In the genomic region with DNA sequence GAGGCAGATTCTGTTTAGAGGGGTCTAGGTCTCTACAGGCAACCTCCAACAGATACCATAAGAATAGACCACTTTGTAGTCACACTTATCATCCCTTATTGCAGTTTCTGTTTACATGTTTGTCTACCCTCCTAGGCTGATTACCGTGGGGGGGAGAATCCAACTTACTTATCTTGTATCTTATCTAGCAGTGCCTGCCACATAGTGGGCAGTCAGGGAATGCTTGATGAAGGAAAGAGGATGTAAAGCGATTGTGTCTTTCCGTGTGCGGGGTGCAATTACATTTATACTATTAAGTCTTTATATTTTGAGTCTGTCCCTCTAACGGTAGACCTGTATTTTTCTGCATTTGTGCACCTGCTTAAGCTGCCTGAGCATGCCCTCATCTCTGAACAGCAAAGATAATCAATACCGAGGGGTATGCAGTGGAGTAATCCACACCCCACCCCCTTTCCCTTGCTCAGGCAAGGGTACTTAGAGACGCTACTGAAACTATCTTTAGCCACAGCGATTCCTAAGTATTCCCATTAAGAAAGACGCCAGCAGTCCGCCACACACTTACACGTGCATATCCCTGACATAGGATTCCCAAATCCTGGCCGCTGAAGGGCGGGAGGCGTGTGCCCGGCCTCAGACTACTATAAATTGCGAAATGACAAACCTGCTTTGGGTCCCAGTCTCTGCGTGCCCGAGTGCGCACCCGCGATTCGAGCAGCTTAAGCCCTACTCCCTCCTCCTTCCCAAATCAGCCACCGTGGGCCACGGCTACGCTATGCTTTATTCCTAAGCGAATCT, we compare ENCODE assay signal across 7 cellular contexts. TPM values are rescaled to one million over a fixed set of nuclear protein-coding genes. Genes with fewer than 3 reads are reported as not detected.
A peak's percentile ranks its signal among the peaks of the same experiment; 100 is the strongest.
DNase-seq lines count a peak whose midpoint lies in the region; ATAC-seq, FAIRE-seq and TF ChIP-seq lines count a peak whose summit lies in the region.

No MANE protein-coding gene starts in this region.

- intact Hi-C loops in kidney (cut with DNase I), result no loop called here

- peaks cover 14 to 15% of the 10 kb centered on the region in 2 donors for H3K4me1 ChIP-seq in kidney (ENCODE audit: control insufficient read depth in 1 of 2, insufficient read depth in 1 of 2, low read depth in 1 of 2, low read length in 2 of 2)
- peaks cover 10 to 28% of the 10 kb centered on the region in 2 donors for H3K4me1 ChIP-seq in thoracic aorta (ENCODE audit: control insufficient read depth in 1 of 2, low read depth in 2 of 2)

- H3K9ac ChIP-seq in kidney (ENCODE audit: low read length in 2 of 2), result peak overlapping the region; percentile 50 to 81

- peaks cover 19% of the 10 kb centered on the region for H3K27me3 ChIP-seq in thoracic aorta (replicated peaks; ENCODE audit: insufficient read depth)

- no peak for FAIRE-seq in kidney (lab: Jason Lieb, UNC)

- TF ChIP-seq POLR2A in GM18505 (IDR thresholded peaks at IDR 0.05; ENCODE audit: borderline replicate concordance, extremely low read depth, insufficient read depth, insufficient read length), result no peak

- H3K36me3 ChIP-seq in kidney (ENCODE audit: control insufficient read depth in 1 of 2, insufficient read depth in 2 of 2, low read length in 2 of 2) (peaks cover 3 to 12% of the 10 kb centered on the region in 2 donors), thoracic aorta (peaks cover 6% of the 10 kb centered on the region)

- TF ChIP-seq CTCF in kidney (IDR thresholded peaks at IDR 0.05; ENCODE audit: borderline replicate concordance, extremely low read depth, insufficient read depth) (no peak), thoracic aorta (IDR thresholded peaks at IDR 0.05) (no peak)

- DNase-seq in Jurkat, Clone E6-1 (ENCODE audit: low read depth, low spot score), result no peak
- DNase-seq in kidney (no peak), thoracic aorta (ENCODE audit: low spot score) (no peak), OCI-M2 (lab: John Stamatoyannopoulos, UW; ENCODE audit: unreplicated experiment) (no peak)

- H3K4me3 ChIP-seq in Jurkat, Clone E6-1 (ENCODE audit: low read length), result peak overlapping the region; percentile 93
- H3K4me3 ChIP-seq in kidney (ENCODE audit: low read length in 2 of 2) (peak overlapping the region; percentile 81 to 91), thoracic aorta (peak overlapping the region; percentile 92)

- no peaks in the 10 kb centered on the region for H3K9me3 ChIP-seq in kidney (ENCODE audit: control insufficient read depth in 1 of 2, low read length in 2 of 2)
- no peaks in the 10 kb centered on the region for H3K9me3 ChIP-seq in thoracic aorta

- H3K27ac ChIP-seq in angular gyrus (ENCODE audit: low read depth, low read length), result peak overlapping the region; percentile 75
- peak overlapping the region; percentile 85 to 94 for H3K27ac ChIP-seq in kidney (ENCODE audit: low read depth in 2 of 2, low read length in 2 of 2)
- peak overlapping the region; percentile 81 to 89 for H3K27ac ChIP-seq in thoracic aorta

- ATAC-seq in GM18505 (IDR thresholded peaks at IDR 0.05; ENCODE audit: unreplicated experiment), result peak; percentile 20
- ATAC-seq in thoracic aorta (ENCODE audit: insufficient number of reproducible peaks, low FRiP score, low read depth), result peak; percentile 54
- no peak for ATAC-seq in HG03442 (IDR thresholded peaks at IDR 0.05; ENCODE audit: unreplicated experiment)

RNA-seq across cellular contexts. Expression of a gene that starts 0.6 kb away (rescaled TPM):
- 88.6 TPM for polyA plus RNA-seq in Jurkat, Clone E6-1 (2012; ENCODE audit: insufficient read depth, insufficient read length)
- total RNA-seq in kidney (36.8 TPM), thoracic aorta (10 to 100 TPM; 28.8 to 41.3 TPM)
- polyA plus RNA-seq in kidney (ENCODE audit: insufficient read depth, low read depth, low replicate concordance), result 50.4 TPM

RNA-seq across cellular contexts. Expression of a gene that starts 10.8 kb away (rescaled TPM):
- 1.6 TPM for polyA plus RNA-seq in Jurkat, Clone E6-1 (2012; ENCODE audit: insufficient read depth, insufficient read length)
- total RNA-seq in kidney (18.4 TPM), thoracic aorta (not detected)
- 10.6 TPM for polyA plus RNA-seq in kidney (ENCODE audit: insufficient read depth, low read depth, low replicate concordance)

Comparison
In these comparisons a context has a peak if more than half of its experiments do, and no peak if none do; other contexts are left out.
1. RNA of a gene that starts 10.8 kb away (total RNA-seq): 18.4 TPM in kidney (single experiment); not detected in thoracic aorta; every median in the first group is over 10 times any median in the second.
2. Peak in every context shown above with its lines, with median percentiles within 50 percentile points of each other: H3K4me3 ChIP-seq and H3K27ac ChIP-seq.